Comparison of ENCODE assay signal across 1 cellular context in the genomic region with DNA sequence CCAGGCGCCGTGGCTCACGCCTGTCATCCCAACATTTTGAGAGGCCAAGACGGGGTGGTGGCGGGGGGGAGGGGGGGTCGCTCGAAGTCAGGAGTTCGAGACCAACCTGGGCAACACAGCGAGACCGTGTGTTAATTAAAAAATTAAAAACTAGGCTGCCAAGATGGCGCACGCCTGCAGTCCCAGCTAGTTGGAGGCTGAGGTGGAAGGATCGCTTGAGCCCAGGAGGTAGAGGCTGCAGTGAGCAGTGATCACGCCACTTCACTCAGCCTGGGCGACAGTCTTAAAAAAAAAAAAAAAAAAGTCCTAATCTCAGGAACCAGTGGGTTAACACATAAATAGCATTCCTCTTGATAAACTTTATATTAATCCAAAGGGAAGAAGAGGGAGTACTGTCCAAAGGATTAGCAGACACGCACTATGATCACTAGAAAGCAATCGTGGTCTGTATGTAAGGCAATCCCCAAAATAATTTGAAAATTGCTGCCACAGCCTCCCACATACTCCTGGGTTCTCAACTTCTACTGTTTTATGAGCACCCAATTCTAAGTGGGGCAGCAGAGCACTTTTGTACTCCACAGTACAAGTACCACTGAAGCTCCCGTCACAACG.
TF ChIP-seq lines count a peak whose summit lies in the region.

No MANE protein-coding gene starts in this region.

TF ChIP-seq in GM12878, 131 proteins besides CTCF, POLR2A, EP300 and RAD21:
- TF ChIP-seq FOXK2 (IDR thresholded peaks at IDR 0.05) (no peak), CBX3 (IDR thresholded peaks at IDR 0.05; ENCODE audit: borderline replicate concordance, low read depth) (no peak), CBFB (IDR thresholded peaks at IDR 0.05; ENCODE audit: low read depth) (no peak), ATF3 (IDR thresholded peaks at IDR 0.05; ENCODE audit: borderline replicate concordance, extremely low read depth, low read depth, low read length) (no peak), TCF7 (IDR thresholded peaks at IDR 0.05; ENCODE audit: borderline replicate concordance) (no peak), BHLHE40 (IDR thresholded peaks at IDR 0.05; ENCODE audit: borderline replicate concordance in 1 of 2, low read depth in 2 of 2, low read length in 1 of 2) (no peak), SUPT20H (IDR thresholded peaks at IDR 0.05; ENCODE audit: borderline replicate concordance, control insufficient read depth, low read depth, low read length) (no peak), WRNIP1 (IDR thresholded peaks at IDR 0.05; ENCODE audit: borderline replicate concordance, low read depth, low read length) (no peak), STAT1 (conservative IDR thresholded peaks at IDR 0.05) (no peak), LARP7 (IDR thresholded peaks at IDR 0.05) (no peak), SMAD1 (IDR thresholded peaks at IDR 0.05; ENCODE audit: low read depth, partially characterized antibody) (no peak), SIX5 (IDR thresholded peaks at IDR 0.05; ENCODE audit: low read depth, low read length, severe bottlenecking) (no peak), EGR1 (IDR thresholded peaks at IDR 0.05; ENCODE audit: borderline replicate concordance in 1 of 2, low read depth in 2 of 2, low read length in 2 of 2) (no peak)
